In genomic region chr7:122637799-122638198, GRCh38 we compare ENCODE assay signal across 11 cellular contexts.
DNase-seq lines count a peak whose midpoint lies in the region; ATAC-seq and TF ChIP-seq lines count a peak whose summit lies in the region.
"Had no signal": no experiment of that assay in that cellular context is flagged by ENCODE, and none has a peak within 500 bp of the region (broad histone marks: within the 10 kb centered on the region; RNA-seq: fewer than 3 reads in every experiment).

No MANE protein-coding gene starts in this region.

- no peaks in the 10 kb centered on the region for H3K36me3 ChIP-seq in upper lobe of right lung
- no peaks in the 10 kb centered on the region for H3K36me3 ChIP-seq in ascending aorta
- H3K36me3 ChIP-seq: HAP-1 had no signal

- no peaks in the 10 kb centered on the region for H3K27me3 ChIP-seq in upper lobe of right lung
- H3K27me3 ChIP-seq in ascending aorta, result no peaks in the 10 kb centered on the region

- no peaks in the 10 kb centered on the region for H3K9me3 ChIP-seq in upper lobe of right lung
- no peaks in the 10 kb centered on the region for H3K9me3 ChIP-seq in ascending aorta
- H3K9me3 ChIP-seq: HAP-1 had no signal

- ATAC-seq in upper lobe of right lung (peak; percentile 67), HG03565 (IDR thresholded peaks at IDR 0.05; ENCODE audit: unreplicated experiment) (no peak)

- intact Hi-C loops in upper lobe of right lung (cut with DNase I) (no loop called here), ascending aorta (cut with DNase I) (no loop called here)

- no peak for TF ChIP-seq CTCF in LNCaP clone FGC (IDR thresholded peaks at IDR 0.05; ENCODE audit: control insufficient read depth, extremely low read depth, insufficient read depth)
- TF ChIP-seq CTCF in upper lobe of right lung (IDR thresholded peaks at IDR 0.05), result no peak
- no peak for TF ChIP-seq CTCF in ascending aorta (IDR thresholded peaks at IDR 0.05)

- DNase-seq in LNCaP clone FGC (ENCODE audit: low read depth) (peak; percentile 84), NCI-H2196 treated with DMSO at 0.1 percent for 48 hours (lab: John Stamatoyannopoulos, UW; ENCODE audit: unreplicated experiment) (peak; percentile 16), cerebellar nuclear complex (lab: John Stamatoyannopoulos, UW) (peak; percentile 3 to 31), upper lobe of right lung (no peak), GM03348 (ENCODE audit: low spot score) (no peak), ascending aorta (ENCODE audit: low spot score in 2 of 2) (no peak)
- DNase-seq: CD4-positive, alpha-beta memory T cell; DND-41; GF-D8 had no signal

- H3K4me1 ChIP-seq in upper lobe of right lung (no peaks in the 10 kb centered on the region), ascending aorta (no peaks in the 10 kb centered on the region)
- H3K4me1 ChIP-seq: HAP-1 had no signal

- H3K4me3 ChIP-seq in LNCaP clone FGC (ENCODE audit: low read depth, low read length) (no peak overlapping the region), upper lobe of right lung (no peak overlapping the region), ascending aorta (no peak overlapping the region)
- H3K4me3 ChIP-seq: HAP-1 had no signal

- H3K27ac ChIP-seq in upper lobe of right lung (no peak overlapping the region), ascending aorta (no peak overlapping the region)

Comparison
In these comparisons a context has a peak if more than half of its experiments do, and no peak if none do; other contexts are left out.
1. DNase-seq: peak in LNCaP clone FGC (single experiment), NCI-H2196 treated with DMSO at 0.1 percent for 48 hours (single experiment) and cerebellar nuclear complex (2 of 2); none in upper lobe of right lung (single experiment), GM03348 (single experiment) and ascending aorta (0 of 2).